23 cellular contexts compared by ENCODE assay signal in the genomic region with DNA sequence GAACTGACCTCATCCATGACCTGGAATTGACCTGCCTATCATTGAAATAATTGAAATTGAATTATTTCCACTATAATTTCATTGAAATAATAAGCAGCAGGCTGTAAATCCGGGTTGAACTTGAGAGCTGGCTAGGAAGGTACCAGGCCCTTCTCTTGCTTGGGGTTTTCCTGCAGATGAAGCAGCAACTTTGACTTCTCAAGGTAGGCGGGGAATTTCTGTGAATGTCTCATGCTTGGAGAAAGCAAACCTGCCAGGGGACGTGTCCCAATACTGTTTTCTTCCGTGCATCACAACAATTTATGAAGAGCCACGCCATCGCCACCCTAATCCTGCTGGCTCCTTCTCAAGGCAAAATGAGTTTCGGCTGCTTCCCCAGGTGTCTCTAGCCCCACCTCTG.
A peak's percentile ranks its signal among the peaks of the same experiment; 100 is the strongest.
DNase-seq lines count a peak whose midpoint lies in the region; ATAC-seq and TF ChIP-seq lines count a peak whose summit lies in the region.
"Had no signal": no experiment of that assay in that cellular context is flagged by ENCODE, and none has a peak within 500 bp of the region (broad histone marks: within the 10 kb centered on the region; RNA-seq: fewer than 3 reads in every experiment).

No MANE protein-coding gene starts in this region.

- peaks cover 8% of the 10 kb centered on the region for H3K27me3 Mint-ChIP-seq in activated T-helper 17 cell treated with anti-CD3 and anti-CD28 coated beads, Interleukin-2, amount 50 U/mL, for 72 hours

- H3K27ac Mint-ChIP-seq in activated T-helper 17 cell treated with anti-CD3 and anti-CD28 coated beads, Interleukin-2, amount 50 U/mL, for 72 hours, result no peak overlapping the region
- H3K27ac Mint-ChIP-seq: CD14-positive monocyte; CD4-positive, alpha-beta T cell; CD8-positive, alpha-beta memory T cell; H9 had no signal

- intact Hi-C loops in esophagus squamous epithelium (cut with DNase I), result no loop called here

- H3K9me3 ChIP-seq in esophagus squamous epithelium, result no peaks in the 10 kb centered on the region
- H3K9me3 ChIP-seq in effector memory CD4-positive, alpha-beta T cell (ENCODE audit: control insufficient read depth, low read length), result no peaks in the 10 kb centered on the region
- H3K9me3 ChIP-seq: A549, BE2C had no signal

- 29 to 41% methylated on average over 6 to 7 of the region's 7 CpGs for WGBS in esophagus squamous epithelium, 2 donors

- H3K4me3 ChIP-seq in esophagus squamous epithelium, result no peak overlapping the region
- no peak overlapping the region for H3K4me3 ChIP-seq in skin epidermis
- H3K4me3 ChIP-seq in effector memory CD4-positive, alpha-beta T cell (ENCODE audit: insufficient read depth, low read depth, low read length, poor library complexity, severe bottlenecking), result no peak overlapping the region
- H3K4me3 ChIP-seq: A549; BLaER1 treated with 17β-estradiol and CSF1 and Interleukin-3, amounts not matched to agents 10 nM and 100 nM; GM12878; GM23248 had no signal

- no peak for TF ChIP-seq POLR2A in esophagus squamous epithelium (IDR thresholded peaks at IDR 0.05)

- H3K36me3 Mint-ChIP-seq in activated T-helper 17 cell treated with anti-CD3 and anti-CD28 coated beads, Interleukin-2, amount 50 U/mL, for 72 hours (ENCODE audit: low read depth), result no peaks in the 10 kb centered on the region
- H3K36me3 Mint-ChIP-seq: CD14-positive monocyte; CD8-positive, alpha-beta memory T cell had no signal

- peak; percentile 62 for ATAC-seq in activated T-helper 17 cell treated with anti-CD3 and anti-CD28 coated beads, Interleukin-2, amount 50 U/mL, for 72 hours (replicated peaks)
- no peak for ATAC-seq in GM19395 (IDR thresholded peaks at IDR 0.05; ENCODE audit: unreplicated experiment)
- ATAC-seq: A549, GM12878, HCT116 had no signal

- no peak for DNase-seq in esophagus squamous epithelium (lab: John Stamatoyannopoulos, UW)
- no peak for DNase-seq in epidermal melanocyte (ENCODE audit: insufficient read length, low spot score)
- DNase-seq in effector memory CD4-positive, alpha-beta T cell, result no peak
- DNase-seq: ACHN; AML-193; BE2C; CD4-positive, alpha-beta T cell; CD8-positive, alpha-beta memory T cell; DMS 273 treated with DMSO at 0.1 percent for 48 hours; DMS79; EL; GDM1; H9 had no signal

- no peak for TF ChIP-seq CTCF in esophagus squamous epithelium (IDR thresholded peaks at IDR 0.05)

- H3K4me3 Mint-ChIP-seq in activated T-helper 17 cell treated with anti-CD3 and anti-CD28 coated beads, Interleukin-2, amount 50 U/mL, for 72 hours, result no peak overlapping the region
- H3K4me3 Mint-ChIP-seq: CD14-positive monocyte; CD4-positive, alpha-beta T cell; CD8-positive, alpha-beta memory T cell; H9 had no signal

- H3K36me3 ChIP-seq in esophagus squamous epithelium, result no peaks in the 10 kb centered on the region
- no peaks in the 10 kb centered on the region for H3K36me3 ChIP-seq in effector memory CD4-positive, alpha-beta T cell (ENCODE audit: control insufficient read depth, insufficient read depth, low read length)
- H3K36me3 ChIP-seq: BE2C; BLaER1 treated with 17β-estradiol and CSF1 and Interleukin-3, amounts not matched to agents 10 nM and 100 nM had no signal

- H3K27me3 ChIP-seq in esophagus squamous epithelium, result no peaks in the 10 kb centered on the region
- H3K27me3 ChIP-seq in effector memory CD4-positive, alpha-beta T cell (replicated peaks; ENCODE audit: control insufficient read depth, insufficient read depth, low read length, poor library complexity, severe bottlenecking), result no peaks in the 10 kb centered on the region
- H3K27me3 ChIP-seq: BE2C; BLaER1 treated with 17β-estradiol and CSF1 and Interleukin-3, amounts not matched to agents 10 nM and 100 nM had no signal

- H3K4me1 Mint-ChIP-seq in activated T-helper 17 cell treated with anti-CD3 and anti-CD28 coated beads, Interleukin-2, amount 50 U/mL, for 72 hours, result no peaks in the 10 kb centered on the region
- H3K4me1 Mint-ChIP-seq: CD8-positive, alpha-beta memory T cell had no signal

- no peaks in the 10 kb centered on the region for H3K9me3 Mint-ChIP-seq in activated T-helper 17 cell treated with anti-CD3 and anti-CD28 coated beads, Interleukin-2, amount 50 U/mL, for 72 hours
- H3K9me3 Mint-ChIP-seq: CD14-positive monocyte; CD4-positive, alpha-beta T cell; CD8-positive, alpha-beta memory T cell; H9 had no signal

- H3K27ac ChIP-seq in esophagus squamous epithelium (peak overlapping the region in 3 of 4 donors; percentile 66 to 84 (median 79)), skin epidermis (peak overlapping the region in 13 of 21 experiments; percentile 2 to 76 (median 48))
- H3K27ac ChIP-seq in effector memory CD4-positive, alpha-beta T cell (ENCODE audit: insufficient read depth, low read length, poor library complexity, severe bottlenecking), result no peak overlapping the region
- H3K27ac ChIP-seq: 22Rv1; A549; BLaER1 treated with 17β-estradiol and CSF1 and Interleukin-3, amounts not matched to agents 10 nM and 100 nM; GM23248 had no signal

- H3K4me1 ChIP-seq in esophagus squamous epithelium, result peaks cover 0 to 72% (median 14%) of the 10 kb centered on the region in 3 donors
- H3K4me1 ChIP-seq in effector memory CD4-positive, alpha-beta T cell (ENCODE audit: control insufficient read depth, insufficient read depth, low read length, poor library complexity, severe bottlenecking), result no peaks in the 10 kb centered on the region
- H3K4me1 ChIP-seq: A549; BE2C; BLaER1 treated with 17β-estradiol and CSF1 and Interleukin-3, amounts not matched to agents 10 nM and 100 nM had no signal
